19 cellular contexts compared by ENCODE assay signal in genomic region chr16:64841482-64841881, GRCh38.
DNase-seq lines count a peak whose midpoint lies in the region; ATAC-seq, FAIRE-seq and TF ChIP-seq lines count a peak whose summit lies in the region.
"Had no signal": no experiment of that assay in that cellular context is flagged by ENCODE, and none has a peak within 500 bp of the region (broad histone marks: within the 10 kb centered on the region; RNA-seq: fewer than 3 reads in every experiment).

No MANE protein-coding gene starts in this region.

- no TSS peak for BruUV-seq in MCF 10A (replicated peaks; lab: Mats Ljungman, UMichigan)

- TF ChIP-seq CTCF in C4-2B (conservative IDR thresholded peaks at IDR 0.05) (peak; percentile 29), LNCAP (IDR thresholded peaks at IDR 0.05) (0 out of 2 replicates have a peak, but pooled peaks have one; percentile 16), bronchial epithelial cell (IDR thresholded peaks at IDR 0.05; ENCODE audit: insufficient read depth, low read length, severe bottlenecking) (peak; percentile 8), fibroblast of villous mesenchyme (IDR thresholded peaks at IDR 0.05; ENCODE audit: insufficient read depth, low read depth, low read length) (peak; percentile 3), MCF 10A (IDR thresholded peaks at IDR 0.05; ENCODE audit: unreplicated experiment) (no peak)

- POLR2A ChIA-PET in MCF 10A (lab: Yijun Ruan, JAX) = no interaction called here

- H3K27ac Mint-ChIP-seq in MCF 10A (ENCODE audit: low read depth, unreplicated experiment) = no peak overlapping the region
- H3K27ac Mint-ChIP-seq: B cell; CD4-positive, alpha-beta memory T cell had no signal

- H3K36me3 Mint-ChIP-seq in MCF 10A (ENCODE audit: insufficient read depth, unreplicated experiment) = no peaks in the 10 kb centered on the region
- H3K36me3 Mint-ChIP-seq: CD4-positive, alpha-beta memory T cell had no signal

- no peak overlapping the region for H3K4me3 Mint-ChIP-seq in MCF 10A (ENCODE audit: unreplicated experiment)
- H3K4me3 Mint-ChIP-seq: B cell; CD4-positive, alpha-beta memory T cell had no signal

- DNase-seq in bronchial epithelial cell (ENCODE audit: low read depth) (no peak), fibroblast of villous mesenchyme (ENCODE audit: low read depth) (peak; percentile 10), MCF 10A (ENCODE audit: unreplicated experiment) (no peak), Right ventricle myocardium superior (no peak), NCI-H446 treated with DMSO at 0.1 percent for 48 hours (lab: John Stamatoyannopoulos, UW) (no peak), hippocampal formation (lab: John Stamatoyannopoulos, UW) (no peak)
- DNase-seq: ACHN; C1 segment of cervical spinal cord; CD4-positive, alpha-beta memory T cell; DMS79; GM23248 had no signal

- no peak for FAIRE-seq in bronchial epithelial cell (lab: Jason Lieb, UNC)
- FAIRE-seq: GM12878, GM18507, HepG2, HTR-8/SVneo had no signal

- CTCF ChIA-PET in MCF 10A (lab: Yijun Ruan, JAX) = no interaction called here

- no peaks in the 10 kb centered on the region for H3K36me3 ChIP-seq in bronchial epithelial cell (ENCODE audit: control insufficient read depth, insufficient read depth, low read length)
- H3K36me3 ChIP-seq: HAP-1 had no signal

- no peak overlapping the region for H3K4me3 ChIP-seq in bronchial epithelial cell (ENCODE audit: low read depth, low read length)
- H3K4me3 ChIP-seq in fibroblast of villous mesenchyme (ENCODE audit: low read depth, low read length) = no peak overlapping the region
- H3K4me3 ChIP-seq: GM12878, GM23248, HAP-1 had no signal

- H3K4me1 Mint-ChIP-seq in MCF 10A (ENCODE audit: insufficient read depth, unreplicated experiment) = no peaks in the 10 kb centered on the region
- H3K4me1 Mint-ChIP-seq: B cell; CD4-positive, alpha-beta memory T cell had no signal

- intact Hi-C loops in MCF 10A (cut with micrococcal nuclease) = no loop called here
- intact Hi-C loops in Right ventricle myocardium superior (cut with DNase I) = no loop called here

- no peaks in the 10 kb centered on the region for H3K27me3 ChIP-seq in bronchial epithelial cell (ENCODE audit: control insufficient read depth, insufficient read depth, low read length)

- H3K27ac ChIP-seq in C4-2B = no peak overlapping the region
- H3K27ac ChIP-seq: GM23248 had no signal

- H3K9me3 Mint-ChIP-seq in MCF 10A (ENCODE audit: unreplicated experiment) = peaks cover 27% of the 10 kb centered on the region

- H3K27me3 Mint-ChIP-seq in MCF 10A (ENCODE audit: insufficient read depth, unreplicated experiment) = no peaks in the 10 kb centered on the region
- H3K27me3 Mint-ChIP-seq: B cell; CD4-positive, alpha-beta memory T cell had no signal

- no peak for ATAC-seq in Right ventricle myocardium superior (ENCODE audit: poor library complexity)
- ATAC-seq: GM12878, HepG2 had no signal
